In the genomic region with DNA sequence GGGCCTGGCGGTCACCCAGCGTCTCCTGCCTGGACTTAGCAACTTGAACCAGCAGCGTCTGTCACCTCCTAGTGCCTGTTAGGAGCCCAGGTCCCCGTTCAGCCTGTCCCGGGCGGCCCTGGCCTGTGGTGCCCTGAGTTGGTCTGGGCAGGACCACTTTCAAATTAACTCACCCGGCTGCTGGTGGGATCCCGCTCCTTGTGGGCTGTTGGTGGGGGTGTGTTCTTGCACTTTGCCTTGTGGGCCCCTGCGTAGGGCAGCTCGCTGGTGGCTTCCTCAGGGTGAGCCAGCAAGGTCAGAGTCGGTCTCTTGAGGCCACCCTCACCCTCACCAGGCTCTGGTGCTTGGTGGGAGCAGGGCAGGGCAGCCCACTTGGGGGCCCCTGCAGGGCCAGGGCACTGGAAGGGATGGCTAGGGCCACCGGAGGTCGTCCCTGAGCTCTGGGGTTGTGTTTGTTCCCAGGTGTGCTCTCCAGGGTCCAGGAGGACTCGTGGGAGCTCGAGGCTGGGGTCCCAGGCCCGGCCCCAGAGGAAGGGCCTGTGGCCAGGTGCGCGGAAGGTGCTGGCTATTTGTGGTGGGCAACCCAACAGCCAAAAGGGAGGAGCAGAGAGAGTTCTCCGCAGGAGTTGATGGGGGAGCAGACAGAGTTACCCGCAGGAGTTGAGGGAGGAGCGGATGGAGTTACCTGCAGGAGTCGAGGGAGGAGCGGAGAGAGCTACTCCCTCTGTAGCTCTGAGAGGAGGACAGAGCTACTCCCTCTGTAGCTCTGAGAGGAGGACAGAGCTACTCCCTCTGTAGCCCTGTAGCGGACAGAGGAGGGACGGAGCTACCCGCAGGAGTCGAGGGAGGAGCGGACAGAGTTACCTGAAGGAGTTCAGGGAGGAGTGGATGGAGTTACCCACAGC, we compare ENCODE assay signal across 22 cellular contexts. TPM values are rescaled to one million over a fixed set of nuclear protein-coding genes. Genes with fewer than 3 reads are reported as not detected.
"Had no signal": no experiment of that assay in that cellular context is flagged by ENCODE, and none has a peak within 500 bp of the region (broad histone marks: within the 10 kb centered on the region; RNA-seq: fewer than 3 reads in every experiment).

No MANE protein-coding gene starts in this region.

- H3K4me3 ChIP-seq: heart left ventricle, upper lobe of right lung had no signal

- H3K27me3 ChIP-seq: heart left ventricle, upper lobe of right lung had no signal

- H3K36me3 ChIP-seq: upper lobe of right lung had no signal

- H3K9me3 ChIP-seq: heart left ventricle, SK-N-SH, upper lobe of right lung had no signal

- DNase-seq: activated CD4-positive, alpha-beta memory T cell treated with anti-CD3 and anti-CD28 coated beads for 36 hours; activated CD4-positive, alpha-beta T cell treated with anti-CD3 and anti-CD28 coated beads for 1 hour; activated CD8-positive, alpha-beta memory T cell treated with anti-CD3 and anti-CD28 coated beads, Interleukin-2, amount 10 ng/mL, durations not matched to agents 7 days and 5 days; activated effector memory CD4-positive, alpha-beta T cell treated with Interleukin-2 at 50 U/mL for 16 hours; activated T-cell treated with anti-CD3 and anti-CD28 coated beads, Interleukin-2, amount 50 U/mL, for 24 hours; effector memory CD4-positive, alpha-beta T cell; foreskin melanocyte; immature natural killer cell; mammary epithelial cell; naive B cell; SK-N-SH; stimulated activated CD4-positive, alpha-beta T cell treated with anti-CD3 and anti-CD28 coated beads, Interleukin-15, amount 100 ng/mL, for 24 hours; stimulated activated CD4-positive, alpha-beta T cell treated with anti-CD3 and anti-CD28 coated beads, Interleukin-4, amount 100 ng/mL, for 4 hours; stimulated activated CD8-positive, alpha-beta memory T cell treated with anti-CD3 and anti-CD28 coated beads, Interleukin-4, amount 100 ng/mL, for 48 hours; stimulated activated naive CD4-positive, alpha-beta T cell treated with Interleukin-2 at 50 U/mL for 16 hours; T-cell had no signal

- H3K9me2 ChIP-seq: SK-N-SH had no signal

- H2AFZ ChIP-seq: parathyroid adenoma had no signal

- H3K4me2 ChIP-seq: SK-N-SH had no signal

- ATAC-seq: activated CD8-positive, alpha-beta memory T cell treated with anti-CD3 and anti-CD28 coated beads, Interleukin-2, amount 10 ng/mL, durations not matched to agents 7 days and 5 days; heart left ventricle; T-cell; upper lobe of right lung had no signal

- H3K27ac ChIP-seq: heart left ventricle, parathyroid adenoma, upper lobe of right lung had no signal

- H3K4me1 ChIP-seq: parathyroid adenoma, upper lobe of right lung had no signal

RNA-seq across cellular contexts. Expression of a gene that starts 56.6 kb away (rescaled TPM):
- total RNA-seq: activated CD4-positive, alpha-beta memory T cell treated with anti-CD3 and anti-CD28 coated beads for 36 hours; activated CD8-positive, alpha-beta memory T cell treated with anti-CD3 and anti-CD28 coated beads, Interleukin-2, amount 10 ng/mL, durations not matched to agents 7 days and 5 days; heart left ventricle; mammary epithelial cell; mononuclear cell; skeletal muscle tissue; T-cell; temporal lobe; upper lobe of right lung had no signal
- polyA plus RNA-seq: heart left ventricle, immature natural killer cell, mammary epithelial cell, SK-N-SH had no signal
